8 cellular contexts compared by ENCODE assay signal in the genomic region with DNA sequence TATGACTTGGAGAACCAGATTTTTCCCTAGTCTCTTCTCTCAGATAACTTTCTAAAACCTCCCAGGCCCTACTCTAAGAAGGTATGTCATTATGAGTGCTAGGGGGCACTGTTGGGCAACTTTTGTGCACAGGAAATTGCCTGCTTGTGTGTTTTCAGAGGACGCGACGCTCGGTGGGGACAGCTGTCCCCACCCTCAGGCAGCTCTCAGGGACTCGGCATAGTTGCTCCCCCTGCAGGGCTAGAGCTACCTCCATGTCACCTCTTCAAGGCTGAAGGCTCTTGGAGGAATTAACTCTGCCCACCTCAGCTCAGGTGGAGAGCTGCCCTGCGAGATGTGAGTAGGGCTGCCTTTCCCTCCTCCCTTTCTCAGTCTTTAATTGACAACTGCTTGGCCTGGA. TPM values are rescaled to one million over a fixed set of nuclear protein-coding genes. Genes with fewer than 3 reads are reported as not detected.
DNase-seq lines count a peak whose midpoint lies in the region; ATAC-seq and TF ChIP-seq lines count a peak whose summit lies in the region.

No MANE protein-coding gene starts in this region.

- no peak overlapping the region for H3K27ac Mint-ChIP-seq in activated CD8-positive, alpha-beta T cell treated with anti-CD3 and anti-CD28 coated beads for 36 hours

- POLR2A ChIA-PET in activated CD8-positive, alpha-beta T cell treated with anti-CD3 and anti-CD28 coated beads for 36 hours (lab: Charles Lee): no interaction called here

- no peaks in the 10 kb centered on the region for H3K79me2 ChIP-seq in fibroblast of lung (ENCODE audit: control insufficient read depth, insufficient read depth, low read length)

- H3K9ac ChIP-seq in fibroblast of lung (ENCODE audit: insufficient read depth, low read length): no peak overlapping the region

- H3K27ac ChIP-seq in fibroblast of lung (ENCODE audit: insufficient read depth, low read length): no peak overlapping the region

- intact Hi-C loops in activated CD8-positive, alpha-beta T cell treated with anti-CD3 and anti-CD28 coated beads for 36 hours (cut with micrococcal nuclease): no loop called here
- intact Hi-C loops in posterior vena cava (cut with DNase I): loop anchor here in 1 of 2 donors (5.0 kb wide), 1 partner anchor 90 kb away; no protein-coding TSS in a partner anchor

- H3K4me3 ChIP-seq in fibroblast of lung (replicated peaks in 1 of 4; ENCODE audit: control extremely low read depth in 1 of 4, insufficient read depth in 1 of 4, low read depth in 3 of 4, low read length in 4 of 4): no peak overlapping the region

- H4K20me1 ChIP-seq in fibroblast of lung (ENCODE audit: control insufficient read depth, extremely low read depth, insufficient read depth, low read length): no peaks in the 10 kb centered on the region

- peaks cover 23% of the 10 kb centered on the region for H3K27me3 ChIP-seq in fibroblast of lung (ENCODE audit: control insufficient read depth, insufficient read depth, low read length)

- no peaks in the 10 kb centered on the region for H3K9me3 Mint-ChIP-seq in activated CD8-positive, alpha-beta T cell treated with anti-CD3 and anti-CD28 coated beads for 36 hours

- DNase-seq in AG08396 (ENCODE audit: low spot score) (peak; percentile 62), HPDE6-E6E7 (ENCODE audit: extremely low spot score) (peak; percentile 27), NCI-H82 (lab: John Stamatoyannopoulos, UW) (peak; percentile 96), fibroblast of lung (ENCODE audit: low read depth in 2 of 2) (peak; percentile 33 to 45), posterior vena cava (ENCODE audit: low spot score) (peak; percentile 47), NCI-H226 (no peak)
- DNase-seq in activated CD8-positive, alpha-beta T cell treated with anti-CD3 and anti-CD28 coated beads for 36 hours: peak; percentile 82

- H3K27me3 Mint-ChIP-seq in activated CD8-positive, alpha-beta T cell treated with anti-CD3 and anti-CD28 coated beads for 36 hours: peaks cover 20% of the 10 kb centered on the region

- H3K4me3 Mint-ChIP-seq in activated CD8-positive, alpha-beta T cell treated with anti-CD3 and anti-CD28 coated beads for 36 hours: no peak overlapping the region

- H3K36me3 ChIP-seq in fibroblast of lung (ENCODE audit: control insufficient read depth, insufficient read depth, low read length): no peaks in the 10 kb centered on the region

- CTCF ChIA-PET in activated CD8-positive, alpha-beta T cell treated with anti-CD3 and anti-CD28 coated beads for 36 hours (lab: Charles Lee): interaction anchor here (0.9 to 14.5 kb wide), 14 partner anchors 13 to 104 kb away, joined by 3 to 430 read pairs (median 6); a partner anchor contains a TSS

- H3K4me1 Mint-ChIP-seq in activated CD8-positive, alpha-beta T cell treated with anti-CD3 and anti-CD28 coated beads for 36 hours (ENCODE audit: low read depth): peaks cover 9% of the 10 kb centered on the region

- no peak overlapping the region for H3K4me2 ChIP-seq in fibroblast of lung (ENCODE audit: extremely low read depth, insufficient read depth, low read length)

- H3K9me3 ChIP-seq in fibroblast of lung (ENCODE audit: control insufficient read depth, insufficient read depth, low read depth, low read length): no peaks in the 10 kb centered on the region

- H3K4me1 ChIP-seq in fibroblast of lung (ENCODE audit: control insufficient read depth, extremely low read depth, insufficient read depth, low read length): peaks cover 4% of the 10 kb centered on the region

- peak; percentile 37 for TF ChIP-seq CTCF in activated CD8-positive, alpha-beta T cell treated with anti-CD3 and anti-CD28 coated beads for 36 hours (IDR thresholded peaks at IDR 0.05)
- peak; percentile 48 to 54 for TF ChIP-seq CTCF in fibroblast of lung (conservative IDR thresholded peaks at IDR 0.05 in 1 of 2, IDR thresholded peaks at IDR 0.05 in 1 of 2; ENCODE audit: low read depth in 1 of 2, low read length in 2 of 2)

- H2AFZ ChIP-seq in fibroblast of lung (ENCODE audit: low read length): no peak overlapping the region

- peak; percentile 58 for ATAC-seq in GM18498 (IDR thresholded peaks at IDR 0.05; ENCODE audit: unreplicated experiment)
- peak; percentile 86 for ATAC-seq in activated CD8-positive, alpha-beta T cell treated with anti-CD3 and anti-CD28 coated beads for 36 hours

- H3K36me3 Mint-ChIP-seq in activated CD8-positive, alpha-beta T cell treated with anti-CD3 and anti-CD28 coated beads for 36 hours (ENCODE audit: low read depth): no peaks in the 10 kb centered on the region

RNA-seq across cellular contexts. Expression of a gene that starts 10.2 kb away (rescaled TPM):
- total RNA-seq in activated CD8-positive, alpha-beta T cell treated with anti-CD3 and anti-CD28 coated beads for 36 hours: not detected
- not detected in 2 replicates for total RNA-seq in fibroblast of lung
- not detected in 2 replicates for polyA plus RNA-seq in fibroblast of lung
- polyA plus RNA-seq in fibroblast of lung (2012): not detected in 2 replicates
- polyA minus RNA-seq in fibroblast of lung (ENCODE audit: low replicate concordance): not detected in 2 replicates
- total RNA-seq in posterior vena cava: not detected

RNA-seq across cellular contexts. Expression of a gene that starts 15.2 kb away (rescaled TPM):
- not detected for total RNA-seq in activated CD8-positive, alpha-beta T cell treated with anti-CD3 and anti-CD28 coated beads for 36 hours
- total RNA-seq in fibroblast of lung (not detected in 2 replicates), posterior vena cava (not detected)
- not detected in 2 replicates for polyA plus RNA-seq in fibroblast of lung
- not detected in 2 replicates for polyA plus RNA-seq in fibroblast of lung (2012)
- polyA minus RNA-seq in fibroblast of lung (ENCODE audit: low replicate concordance): 0.52 TPM in 1 of 2 replicates, not detected in the other
